ENCODE assay signal across 8 cellular contexts in the genomic region with DNA sequence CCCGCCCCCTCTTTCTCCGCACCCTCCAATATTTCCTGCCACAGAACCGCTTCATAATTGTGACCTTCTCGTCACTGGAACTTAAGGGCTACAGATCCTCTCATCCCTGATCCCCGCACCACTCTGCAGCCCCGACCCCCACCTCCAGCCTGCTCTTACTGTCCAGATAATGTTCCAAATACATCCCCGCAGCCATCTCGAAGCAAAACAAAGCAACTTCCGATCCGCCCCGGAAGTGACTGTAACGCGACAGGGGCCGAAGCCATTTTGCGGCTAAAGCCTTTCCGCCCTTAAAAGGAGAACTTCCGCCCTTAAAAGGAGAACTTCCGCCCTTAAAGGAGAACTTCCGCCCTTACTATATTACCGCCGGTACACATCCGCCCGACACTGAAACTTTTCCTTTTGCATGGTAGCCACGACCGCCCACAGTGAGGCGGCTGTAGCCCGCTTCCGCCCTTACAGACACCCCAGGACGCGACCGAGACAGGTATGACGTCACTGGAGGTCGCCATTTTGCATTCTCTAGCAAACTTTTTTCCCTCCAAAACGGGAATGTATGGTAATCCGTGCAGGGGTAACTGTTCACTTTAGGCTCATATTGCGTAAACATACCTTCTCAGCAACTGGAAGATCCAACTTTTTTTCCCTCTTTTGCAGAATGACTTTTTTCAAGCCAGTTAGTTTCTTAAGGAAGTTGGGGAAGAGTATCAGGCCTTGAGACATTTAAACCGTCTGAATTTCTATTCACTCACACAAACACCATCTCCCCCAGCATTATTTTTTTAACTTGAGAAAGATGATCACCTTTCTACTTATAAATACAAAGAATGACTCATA. TPM values are rescaled to one million over a fixed set of nuclear protein-coding genes. Genes with fewer than 3 reads are reported as not detected.
DNase-seq lines count a peak whose midpoint lies in the region; ATAC-seq and TF ChIP-seq lines count a peak whose summit lies in the region.

TSS of gene ING4 (minus strand) at position 214 of the 837 bp plus-strand sequence. CDS start at position 196, 18 bp downstream.

- H3K27ac Mint-ChIP-seq in CD8-positive, alpha-beta T cell, result peak within 1 kb of the TSS; percentile 97

- H3K4me1 ChIP-seq in CD8-positive, alpha-beta T cell (ENCODE audit: insufficient read depth, low read length), result peaks cover 20% of the 10 kb centered on the region
- H3K4me1 ChIP-seq in lower lobe of right lung, result peaks cover 12% of the 10 kb centered on the region

- H3K36me3 Mint-ChIP-seq in CD8-positive, alpha-beta T cell, result peaks cover 37% of the 10 kb centered on the region

- peak within 1 kb of the TSS; percentile 92 for H3K4me3 ChIP-seq in CD8-positive, alpha-beta T cell (ENCODE audit: low read depth, low read length)
- peak within 1 kb of the TSS; percentile 67 for H3K4me3 ChIP-seq in lower lobe of right lung

- H3K27ac ChIP-seq in CD8-positive, alpha-beta T cell (ENCODE audit: low read depth, low read length), result peak within 1 kb of the TSS; percentile 87
- peak within 1 kb of the TSS; percentile 74 for H3K27ac ChIP-seq in lower lobe of right lung

- intact Hi-C loops in CD8-positive, alpha-beta T cell (cut with DNase I, micrococcal nuclease), result loop anchor here (1.0 to 5.0 kb wide), 15 partner anchors 26 to 444 kb away; partner anchors contain the start of genes CHD4 (in 2 of the 2), COPS7A (in 2 of the 2), IFFO1 (in 2 of the 2) and MLF2 (in 2 of the 2)
- intact Hi-C loops in lower lobe of right lung (cut with DNase I), result no loop called here

- H3K27me3 ChIP-seq in CD8-positive, alpha-beta T cell (ENCODE audit: insufficient read depth, low read length), result no peaks in the 10 kb centered on the region
- no peaks in the 10 kb centered on the region for H3K27me3 ChIP-seq in lower lobe of right lung (ENCODE audit: low read depth)

- POLR2A ChIA-PET in CD8-positive, alpha-beta T cell (lab: Charles Lee), result interaction anchor here (0.6 to 2.6 kb wide), 6 partner anchors 26 to 124 kb away, joined by 3 to 19 read pairs (median 6); partner anchors contain the start of genes COPS7A and ZNF384

- CTCF ChIA-PET in CD8-positive, alpha-beta T cell (lab: Charles Lee), result interaction anchor here (1.3 to 1.8 kb wide), 5 partner anchors 19 to 95 kb away, joined by 3 to 6 read pairs (median 5); partner anchors contain the start of genes MLF2 and ZNF384

- no peak for TF ChIP-seq CTCF in CD8-positive, alpha-beta T cell (IDR thresholded peaks at IDR 0.05)
- no peak for TF ChIP-seq CTCF in lower lobe of right lung (IDR thresholded peaks at IDR 0.05)

- no peaks in the 10 kb centered on the region for H3K36me3 ChIP-seq in CD8-positive, alpha-beta T cell (ENCODE audit: insufficient read depth, low read length)
- peaks cover 39% of the 10 kb centered on the region for H3K36me3 ChIP-seq in lower lobe of right lung

- H3K4me1 Mint-ChIP-seq in CD8-positive, alpha-beta T cell (ENCODE audit: low read depth), result peaks cover 38% of the 10 kb centered on the region

- H3K4me3 Mint-ChIP-seq in CD8-positive, alpha-beta T cell, result peak within 1 kb of the TSS; percentile 96

- no peaks in the 10 kb centered on the region for H3K9me3 ChIP-seq in CD8-positive, alpha-beta T cell (ENCODE audit: low read length)
- H3K9me3 ChIP-seq in lower lobe of right lung, result no peaks in the 10 kb centered on the region

- peak; percentile 91 to 99 (median 94) for DNase-seq in CD8-positive, alpha-beta T cell
- DNase-seq in HS-27A (ENCODE audit: low read depth) (peak; percentile 97), NK-92 (lab: John Stamatoyannopoulos, UW; ENCODE audit: unreplicated experiment) (peak; percentile 78), lower lobe of right lung (peak; percentile 98)
- peak; percentile 89 to 93 for DNase-seq in activated CD8-positive, alpha-beta memory T cell treated with anti-CD3 and anti-CD28 coated beads for 1 hour (ENCODE audit: extremely low read depth in 1 of 2, low read depth in 1 of 2)
- peak; percentile 96 for DNase-seq in effector CD4-positive, alpha-beta T cell
- DNase-seq in stimulated activated CD4-positive, alpha-beta T cell treated with anti-CD3 and anti-CD28 coated beads, TNF-alpha, amount 100 ng/mL, for 24 hours (ENCODE audit: low read depth in 3 of 3), result peak; percentile 83 to 95 (median 93)

- H3K27me3 Mint-ChIP-seq in CD8-positive, alpha-beta T cell (ENCODE audit: low read depth), result no peaks in the 10 kb centered on the region

- H3K9me3 Mint-ChIP-seq in CD8-positive, alpha-beta T cell, result no peaks in the 10 kb centered on the region

- ATAC-seq in CD8-positive, alpha-beta T cell, result peak; percentile 97
- ATAC-seq in GM19467 (IDR thresholded peaks at IDR 0.05; ENCODE audit: unreplicated experiment) (peak; percentile 97), lower lobe of right lung (peak; percentile 100)

RNA-seq across cellular contexts. Expression of gene ING4, which starts in this region (rescaled TPM):
- total RNA-seq in CD8-positive, alpha-beta T cell, result 10 to 100 TPM; 14.1 to 15.9 TPM
- 41.3 TPM for total RNA-seq in lower lobe of right lung

Comparison
In these comparisons a context has a peak if more than half of its experiments do, and no peak if none do; other contexts are left out.
1. Peak in every context shown above with its lines: DNase-seq, ATAC-seq, H3K4me3 ChIP-seq and H3K27ac ChIP-seq.